Comparison of ENCODE assay signal across 7 cellular contexts in the genomic region with DNA sequence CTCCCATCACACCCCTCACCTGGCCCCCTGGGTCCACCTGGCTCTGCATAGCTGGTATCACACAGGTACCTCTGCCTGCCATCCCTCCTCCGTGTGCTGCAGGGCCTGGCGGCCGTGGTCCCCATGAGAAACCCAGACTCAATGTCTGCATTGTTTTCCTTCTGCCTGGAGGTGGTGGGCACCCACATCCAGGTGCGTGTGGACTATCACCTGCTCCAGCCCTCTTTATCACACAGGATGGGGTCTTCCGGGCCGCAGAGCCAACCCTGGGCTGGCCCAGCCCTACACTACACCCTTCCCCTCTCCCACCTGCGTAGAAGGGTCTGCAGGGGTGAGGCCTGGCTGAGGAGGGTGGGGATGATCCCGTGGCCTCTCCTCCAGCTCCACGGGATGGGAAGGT. TPM values are rescaled to one million over a fixed set of nuclear protein-coding genes. Genes with fewer than 3 reads are reported as not detected.
"Had no signal": no experiment of that assay in that cellular context is flagged by ENCODE, and none has a peak within 500 bp of the region (broad histone marks: within the 10 kb centered on the region; RNA-seq: fewer than 3 reads in every experiment).

No MANE protein-coding gene starts in this region.

- DNase-seq: GM23248, GOT3, H7, HFFc6 had no signal

- H3K9ac ChIP-seq: GM23248 had no signal

- H3K4me3 ChIP-seq: GM23248, HAP-1, K562 had no signal

- H2AFZ ChIP-seq: GM23248 had no signal

- H3K27ac ChIP-seq: GM23248, HL-60 had no signal

- H3K9me3 ChIP-seq: HAP-1 had no signal

- H3K4me1 ChIP-seq: HAP-1 had no signal

RNA-seq across cellular contexts. Expression of a gene that starts 7.0 kb away (rescaled TPM):
- polyA plus RNA-seq: GM23248, K562 had no signal

RNA-seq across cellular contexts. Expression of a gene that starts 14.9 kb away (rescaled TPM):
- polyA plus RNA-seq: GM23248 had no signal
